In genomic region chr15:89971592-89971997, GRCh38 we compare ENCODE assay signal across 8 cellular contexts. TPM values are rescaled to one million over a fixed set of nuclear protein-coding genes. Genes with fewer than 3 reads are reported as not detected.
DNase-seq lines count a peak whose midpoint lies in the region; ATAC-seq and TF ChIP-seq lines count a peak whose summit lies in the region.

No MANE protein-coding gene starts in this region.

- H3K9me3 ChIP-seq in SK-N-SH, result no peaks in the 10 kb centered on the region
- no peaks in the 10 kb centered on the region for H3K9me3 ChIP-seq in iPS DF 6.9 (ENCODE audit: control insufficient read depth, insufficient read depth, low read length)

- H3K4me1 ChIP-seq in SK-N-SH (ENCODE audit: control insufficient read depth in 1 of 2, insufficient read depth in 2 of 2, low read depth in 1 of 2, low read length in 1 of 2), result no peaks in the 10 kb centered on the region; a peak in 1 of 4 replicates
- no peaks in the 10 kb centered on the region; the same call in 1 of the 2 replicates for H3K4me1 ChIP-seq in iPS DF 6.9 (ENCODE audit: control insufficient read depth, insufficient read depth, low read length)

- H3K9ac ChIP-seq in SK-N-SH, result no peak overlapping the region

- TF ChIP-seq CTCF in SK-N-SH (IDR thresholded peaks at IDR 0.05), result peak; percentile 64

- H3K27ac ChIP-seq in SK-N-SH (ENCODE audit: low read depth in 2 of 2, low read length in 1 of 2) (no peak overlapping the region), iPS DF 6.9 (ENCODE audit: low read length) (no peak overlapping the region)

- TF ChIP-seq EP300 in SK-N-SH (IDR thresholded peaks at IDR 0.05; ENCODE audit: borderline replicate concordance in 1 of 2, low read depth in 1 of 2, low read length in 1 of 2), result no peak

- no peaks in the 10 kb centered on the region for H3K36me3 ChIP-seq in SK-N-SH (replicated peaks in 1 of 2; ENCODE audit: control insufficient read depth in 1 of 2, insufficient read depth in 2 of 2, low read length in 1 of 2)
- no peaks in the 10 kb centered on the region for H3K36me3 ChIP-seq in iPS DF 6.9 (ENCODE audit: control insufficient read depth, insufficient read depth, low read length)

- H3K27me3 ChIP-seq in SK-N-SH (ENCODE audit: insufficient read depth) (no peaks in the 10 kb centered on the region), iPS DF 6.9 (ENCODE audit: control insufficient read depth, insufficient read depth, low read length) (no peaks in the 10 kb centered on the region)

- CTCF ChIA-PET in SK-N-SH (lab: Yijun Ruan, JAX), result interaction anchor here (0.5 to 2.4 kb wide), 17 partner anchors 12 to 244 kb away, joined by 3 to 13 read pairs (median 4); partner anchors contain the start of gene ARPIN

- WGBS in SK-N-SH (ENCODE audit: low lambda C conversion rate), result 40% methylated on average over 4 of the region's 4 CpGs
- no CpG with 5 or more reads among the region's 4 CpGs for WGBS in iPS DF 6.9 (ENCODE audit: insufficient coverage, insufficient read length)

- no peaks in the 10 kb centered on the region for H3F3A ChIP-seq in SK-N-SH (replicated peaks; ENCODE audit: insufficient read depth)

- H2AFZ ChIP-seq in SK-N-SH (ENCODE audit: low read depth), result no peak overlapping the region

- H3K4me2 ChIP-seq in SK-N-SH, result no peak overlapping the region

- ATAC-seq in GM19351 (IDR thresholded peaks at IDR 0.05; ENCODE audit: unreplicated experiment) (peak; percentile 98), HG03521 (IDR thresholded peaks at IDR 0.05; ENCODE audit: unreplicated experiment) (peak; percentile 83)

- TF ChIP-seq RAD21 in SK-N-SH (IDR thresholded peaks at IDR 0.05; ENCODE audit: low read length), result peak; percentile 60

- H3K4me3 ChIP-seq in SK-N-SH (ENCODE audit: low read depth in 2 of 2, low read length in 1 of 2) (no peak overlapping the region; a peak in 1 of 4 replicates), iPS DF 6.9 (ENCODE audit: low read length) (no peak overlapping the region)

- peak; percentile 56 for DNase-seq in COR-L47 (lab: John Stamatoyannopoulos, UW)
- DNase-seq in SK-N-SH, result peak; percentile 80
- DNase-seq in astrocyte of the hippocampus (ENCODE audit: low read depth, low spot score), result peak; percentile 53
- peak; percentile 50 for DNase-seq in iPS DF 6.9 (ENCODE audit: low read depth, low spot score)
- peak; percentile 28 to 57 for DNase-seq in stimulated activated CD4-positive, alpha-beta T cell treated with anti-CD3 and anti-CD28 coated beads, Interleukin-15, amount 100 ng/mL, for 48 hours (ENCODE audit: low read depth in 2 of 2)
- no peak for DNase-seq in LoVo (ENCODE audit: low spot score)

- no peaks in the 10 kb centered on the region for H3K9me2 ChIP-seq in SK-N-SH

- H3K79me2 ChIP-seq in SK-N-SH (ENCODE audit: insufficient read depth), result no peaks in the 10 kb centered on the region

- H4K20me1 ChIP-seq in SK-N-SH (ENCODE audit: insufficient read depth), result no peaks in the 10 kb centered on the region

- POLR2A ChIA-PET in SK-N-SH (lab: Yijun Ruan, JAX), result no interaction called here

TF ChIP-seq in SK-N-SH, 30 proteins besides CTCF, POLR2A, EP300 and RAD21:
- TF ChIP-seq TAF1 (IDR thresholded peaks at IDR 0.05; ENCODE audit: borderline replicate concordance, low read depth, low read length) (no peak), SMC3 (IDR thresholded peaks at IDR 0.05; ENCODE audit: low read depth, low read length) (peak; percentile 49), NFIC (IDR thresholded peaks at IDR 0.05; ENCODE audit: borderline replicate concordance) (peak; percentile 25; the same call in 1 of the 2 replicates)

RNA-seq across cellular contexts. Expression of gene ZNF710, which starts 29.5 kb away (rescaled TPM):
- polyA plus RNA-seq in SK-N-SH (2012; rRNA removed), result 2.4 and 2.7 TPM in 2 replicates
- 2.0 and 2.1 TPM in 2 replicates for polyA plus RNA-seq in SK-N-SH (2012; cell fraction: cytosol; rRNA removed)
- polyA plus RNA-seq in SK-N-SH (2012; cell fraction: nucleus; rRNA removed), result 8.4 and 9.2 TPM in 2 replicates

RNA-seq across cellular contexts. Expression of gene ARPIN, which starts 58.8 kb away (rescaled TPM):
- polyA plus RNA-seq in SK-N-SH (2012; rRNA removed), result 13.0 and 13.5 TPM in 2 replicates
- 11.4 and 11.6 TPM in 2 replicates for polyA plus RNA-seq in SK-N-SH (2012; cell fraction: cytosol; rRNA removed)
- 13.0 and 13.8 TPM in 2 replicates for polyA plus RNA-seq in SK-N-SH (2012; cell fraction: nucleus; rRNA removed)
